ENCODE assay signal across 1 cellular context in genomic region chr18:50609171-50609570, GRCh38. TPM values are rescaled to one million over a fixed set of nuclear protein-coding genes. Genes with fewer than 3 reads are reported as not detected.
"Had no signal": no experiment of that assay in that cellular context is flagged by ENCODE, and none has a peak within 500 bp of the region (broad histone marks: within the 10 kb centered on the region; RNA-seq: fewer than 3 reads in every experiment).

No MANE protein-coding gene starts in this region.

RNA-seq across cellular contexts. Expression of gene MAPK4, which starts 49.3 kb away (rescaled TPM):
- total RNA-seq: G401 had no signal
